In the genomic region with DNA sequence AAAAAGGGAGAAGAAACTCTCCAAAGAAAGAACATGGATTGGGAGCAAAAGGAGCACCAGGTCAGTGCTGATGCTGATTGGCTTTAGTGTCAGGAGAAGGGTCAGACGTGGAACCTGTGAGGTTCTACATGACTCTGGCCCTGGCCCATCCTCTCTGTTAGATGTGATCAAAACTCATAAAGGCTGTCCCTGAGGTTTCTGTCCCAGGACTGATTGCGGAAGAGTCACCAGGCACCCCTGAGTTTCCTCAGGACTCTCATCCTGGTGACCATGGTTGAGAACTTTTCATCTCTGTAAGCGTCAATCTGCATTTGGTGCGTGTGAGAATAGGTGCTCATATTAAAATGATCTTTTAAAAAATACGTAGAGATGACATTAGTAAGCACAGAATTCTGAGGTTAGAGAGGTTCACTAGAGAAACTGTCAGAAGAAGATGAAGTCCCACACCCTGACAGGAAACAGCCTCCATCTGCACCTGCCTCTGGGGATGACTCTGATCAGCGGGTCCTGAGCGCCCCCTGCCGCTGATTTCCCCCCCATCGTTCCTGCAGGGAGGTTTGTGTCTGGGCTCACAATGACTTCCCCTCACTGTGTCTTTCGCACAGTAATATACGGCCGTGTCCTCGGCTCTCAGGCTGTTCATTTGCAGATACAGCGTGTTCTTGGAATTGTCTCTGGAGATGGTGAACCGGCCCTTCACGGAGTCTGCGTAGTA, we compare ENCODE assay signal across 9 cellular contexts.
DNase-seq lines count a peak whose midpoint lies in the region; FAIRE-seq and TF ChIP-seq lines count a peak whose summit lies in the region.
"Had no signal": no experiment of that assay in that cellular context is flagged by ENCODE, and none has a peak within 500 bp of the region (broad histone marks: within the 10 kb centered on the region; RNA-seq: fewer than 3 reads in every experiment).

No MANE protein-coding gene starts in this region.

- no peak overlapping the region for H3K27ac Mint-ChIP-seq in activated T-helper 1 cell treated with anti-CD3 and anti-CD28 coated beads, Interleukin-12 subunit alpha, Interleukin-12 subunit beta, Interleukin-2, Interleukin-4 antibody, amounts not matched to agents 30 ng/mL and 10 ng/mL and 1 ng/mL, durations not matched to agents 14 hours and 24 hours and 36 hours
- H3K27ac Mint-ChIP-seq: brain had no signal

- intact Hi-C loops in activated T-helper 1 cell treated with anti-CD3 and anti-CD28 coated beads, Interleukin-12 subunit alpha, Interleukin-12 subunit beta, Interleukin-2, Interleukin-4 antibody, amounts not matched to agents 30 ng/mL and 10 ng/mL and 1 ng/mL, durations not matched to agents 14 hours and 24 hours and 36 hours (cut with micrococcal nuclease): loop anchor here (1.0 kb wide), 1 partner anchor 11 kb away; no protein-coding TSS in a partner anchor
- intact Hi-C loops in kidney (cut with DNase I): no loop called here

- peaks cover 53% of the 10 kb centered on the region for H3K27me3 Mint-ChIP-seq in activated T-helper 1 cell treated with anti-CD3 and anti-CD28 coated beads, Interleukin-12 subunit alpha, Interleukin-12 subunit beta, Interleukin-2, Interleukin-4 antibody, amounts not matched to agents 30 ng/mL and 10 ng/mL and 1 ng/mL, durations not matched to agents 14 hours and 24 hours and 36 hours (ENCODE audit: insufficient read depth)
- H3K27me3 Mint-ChIP-seq: brain had no signal

- H3K36me3 Mint-ChIP-seq in activated T-helper 1 cell treated with anti-CD3 and anti-CD28 coated beads, Interleukin-12 subunit alpha, Interleukin-12 subunit beta, Interleukin-2, Interleukin-4 antibody, amounts not matched to agents 30 ng/mL and 10 ng/mL and 1 ng/mL, durations not matched to agents 14 hours and 24 hours and 36 hours (ENCODE audit: low read depth): no peaks in the 10 kb centered on the region
- H3K36me3 Mint-ChIP-seq: brain had no signal

- no peaks in the 10 kb centered on the region for H4K20me1 ChIP-seq in OCI-LY3 (ENCODE audit: insufficient read depth, low read length)

- H3K4me2 ChIP-seq in OCI-LY3 (ENCODE audit: low read length): 0 out of 2 replicates have a peak overlapping the region, but pooled peaks have one; percentile 28

- no peak for TF ChIP-seq EP300 in tibial nerve (IDR thresholded peaks at IDR 0.05)

- H3K4me1 ChIP-seq in OCI-LY3 (ENCODE audit: low read length): no peaks in the 10 kb centered on the region
- no peaks in the 10 kb centered on the region for H3K4me1 ChIP-seq in kidney (ENCODE audit: control insufficient read depth in 1 of 2, insufficient read depth in 1 of 2, low read depth in 1 of 2, low read length in 2 of 2)
- H3K4me1 ChIP-seq in tibial nerve: no peaks in the 10 kb centered on the region

- DNase-seq in GM12865 (ENCODE audit: low read depth): peak; percentile 47
- DNase-seq in activated T-helper 1 cell treated with anti-CD3 and anti-CD28 coated beads, Interleukin-12 subunit alpha, Interleukin-12 subunit beta, Interleukin-2, Interleukin-4 antibody, amounts not matched to agents 30 ng/mL and 10 ng/mL and 1 ng/mL, durations not matched to agents 14 hours and 24 hours and 36 hours (ENCODE audit: low spot score): peak; percentile 69
- peak; percentile 65 to 94 for DNase-seq in stimulated activated CD4-positive, alpha-beta T cell treated with anti-CD3 and anti-CD28 coated beads, Interleukin-4, amount 100 ng/mL, for 48 hours (ENCODE audit: low read depth in 2 of 2)
- DNase-seq in SKM-1 treated with dmso at 0.1 percent for 144 hours (lab: John Stamatoyannopoulos, UW; ENCODE audit: unreplicated experiment): no peak
- DNase-seq in kidney: no peak
- no peak for DNase-seq in coronary artery (ENCODE audit: low spot score)
- DNase-seq in tibial nerve (ENCODE audit: low spot score in 2 of 2): no peak

- 46 to 51% methylated on average over 17 of the region's 17 CpGs for WGBS in tibial nerve, 2 donors

- no peaks in the 10 kb centered on the region for H3K36me3 ChIP-seq in OCI-LY3 (replicated peaks; ENCODE audit: low read depth, low read length)
- no peaks in the 10 kb centered on the region for H3K36me3 ChIP-seq in kidney (ENCODE audit: control insufficient read depth in 1 of 2, insufficient read depth in 2 of 2, low read length in 2 of 2)
- no peaks in the 10 kb centered on the region for H3K36me3 ChIP-seq in tibial nerve

- H3K9me3 ChIP-seq in OCI-LY3 (ENCODE audit: insufficient read depth, low read length) (no peaks in the 10 kb centered on the region), kidney (ENCODE audit: control insufficient read depth in 1 of 2, low read length in 2 of 2) (no peaks in the 10 kb centered on the region), tibial nerve (no peaks in the 10 kb centered on the region)

- H3K27ac ChIP-seq in OCI-LY3 (ENCODE audit: low read length): no peak overlapping the region
- no peak overlapping the region for H3K27ac ChIP-seq in kidney (ENCODE audit: low read depth in 2 of 2, low read length in 2 of 2)
- no peak overlapping the region for H3K27ac ChIP-seq in coronary artery
- H3K27ac ChIP-seq in tibial nerve: no peak overlapping the region

- H3K27me3 ChIP-seq in OCI-LY3 (ENCODE audit: low read depth, low read length) (peaks cover 19% of the 10 kb centered on the region; the same call in 1 of the 2 replicates), tibial nerve (no peaks in the 10 kb centered on the region)

- FAIRE-seq in kidney (lab: Jason Lieb, UNC): no peak

- no peaks in the 10 kb centered on the region for H3K79me2 ChIP-seq in OCI-LY3 (ENCODE audit: low read length)

- no peak overlapping the region for H2AFZ ChIP-seq in OCI-LY3 (ENCODE audit: low read depth, low read length)

- TF ChIP-seq CTCF in GM12865 (IDR thresholded peaks at IDR 0.05; ENCODE audit: insufficient read depth, low read depth, low read length, missing control alignments): peak; percentile 38
- TF ChIP-seq CTCF in OCI-LY3 (IDR thresholded peaks at IDR 0.05; ENCODE audit: low read depth, low read length): peak; percentile 47
- TF ChIP-seq CTCF in kidney (IDR thresholded peaks at IDR 0.05; ENCODE audit: borderline replicate concordance, extremely low read depth, insufficient read depth): no peak
- TF ChIP-seq CTCF in coronary artery (IDR thresholded peaks at IDR 0.05): no peak
- no peak for TF ChIP-seq CTCF in tibial nerve (IDR thresholded peaks at IDR 0.05)

- H3K9me3 Mint-ChIP-seq in activated T-helper 1 cell treated with anti-CD3 and anti-CD28 coated beads, Interleukin-12 subunit alpha, Interleukin-12 subunit beta, Interleukin-2, Interleukin-4 antibody, amounts not matched to agents 30 ng/mL and 10 ng/mL and 1 ng/mL, durations not matched to agents 14 hours and 24 hours and 36 hours: no peaks in the 10 kb centered on the region

- H3K4me3 ChIP-seq in GM12865 (ENCODE audit: low read depth, low read length) (no peak overlapping the region), OCI-LY3 (ENCODE audit: low read length) (no peak overlapping the region), kidney (ENCODE audit: low read length in 2 of 2) (no peak overlapping the region), coronary artery (no peak overlapping the region), tibial nerve (no peak overlapping the region)

- H3K4me1 Mint-ChIP-seq in activated T-helper 1 cell treated with anti-CD3 and anti-CD28 coated beads, Interleukin-12 subunit alpha, Interleukin-12 subunit beta, Interleukin-2, Interleukin-4 antibody, amounts not matched to agents 30 ng/mL and 10 ng/mL and 1 ng/mL, durations not matched to agents 14 hours and 24 hours and 36 hours (ENCODE audit: low read depth): peaks cover 11% of the 10 kb centered on the region
- H3K4me1 Mint-ChIP-seq: brain had no signal

- no peak overlapping the region for H3K4me3 Mint-ChIP-seq in activated T-helper 1 cell treated with anti-CD3 and anti-CD28 coated beads, Interleukin-12 subunit alpha, Interleukin-12 subunit beta, Interleukin-2, Interleukin-4 antibody, amounts not matched to agents 30 ng/mL and 10 ng/mL and 1 ng/mL, durations not matched to agents 14 hours and 24 hours and 36 hours
- H3K4me3 Mint-ChIP-seq: brain had no signal

- no peak for TF ChIP-seq POLR2A in tibial nerve (IDR thresholded peaks at IDR 0.05)

- no peak overlapping the region for H3K9ac ChIP-seq in OCI-LY3 (ENCODE audit: low read length)
- no peak overlapping the region for H3K9ac ChIP-seq in kidney (ENCODE audit: low read length in 2 of 2)

Comparison
In these comparisons a context has a peak if more than half of its experiments do, and no peak if none do; other contexts are left out.
1. DNase-seq: peak in GM12865 (single experiment), activated T-helper 1 cell treated with anti-CD3 and anti-CD28 coated beads, Interleukin-12 subunit alpha, Interleukin-12 subunit beta, Interleukin-2, Interleukin-4 antibody, amounts not matched to agents 30 ng/mL and 10 ng/mL and 1 ng/mL, durations not matched to agents 14 hours and 24 hours and 36 hours (single experiment) and stimulated activated CD4-positive, alpha-beta T cell treated with anti-CD3 and anti-CD28 coated beads, Interleukin-4, amount 100 ng/mL, for 48 hours (2 of 2); none in SKM-1 treated with dmso at 0.1 percent for 144 hours (single experiment), kidney (single experiment), coronary artery (single experiment) and tibial nerve (0 of 2).
2. CTCF ChIP-seq: peak in GM12865 (single experiment) and OCI-LY3 (single experiment); none in kidney (single experiment), coronary artery (single experiment) and tibial nerve (0 of 5).